In the genomic region with DNA sequence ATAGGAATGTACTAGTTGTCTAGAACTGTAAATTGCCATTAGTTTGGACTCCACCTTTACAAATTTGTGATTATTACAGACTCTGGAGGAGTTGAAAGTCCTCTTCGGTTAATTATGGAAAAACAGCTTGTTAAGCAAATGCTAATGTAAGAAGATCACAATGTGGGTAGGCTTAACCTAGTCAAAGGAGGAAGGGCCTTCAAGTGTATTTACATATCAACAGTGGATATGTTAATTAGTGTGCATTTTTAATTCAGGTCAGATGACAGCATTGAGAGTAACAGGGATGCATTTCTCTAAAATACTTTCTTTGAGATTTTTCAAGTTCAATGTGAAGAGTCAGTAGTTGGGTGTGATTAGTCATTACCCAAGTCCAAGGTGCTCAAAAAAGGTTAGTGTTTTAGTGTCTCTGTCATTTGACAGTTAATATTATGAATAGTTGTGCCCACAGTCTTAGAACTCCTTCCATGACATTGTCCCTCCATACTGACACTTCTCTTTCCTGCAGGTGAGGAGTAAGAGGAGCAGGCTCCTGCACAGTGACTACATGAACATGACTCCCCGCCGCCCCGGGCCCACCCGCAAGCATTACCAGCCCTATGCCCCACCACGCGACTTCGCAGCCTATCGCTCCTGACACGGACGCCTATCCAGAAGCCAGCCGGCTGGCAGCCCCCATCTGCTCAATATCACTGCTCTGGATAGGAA, we compare ENCODE assay signal across 20 cellular contexts. TPM values are rescaled to one million over a fixed set of nuclear protein-coding genes. Genes with fewer than 3 reads are reported as not detected.
DNase-seq lines count a peak whose midpoint lies in the region; ATAC-seq, FAIRE-seq and TF ChIP-seq lines count a peak whose summit lies in the region.
"Had no signal": no experiment of that assay in that cellular context is flagged by ENCODE, and none has a peak within 500 bp of the region (broad histone marks: within the 10 kb centered on the region; RNA-seq: fewer than 3 reads in every experiment).

No MANE protein-coding gene starts in this region.

- TF ChIP-seq CTCF in GM23338 (conservative IDR thresholded peaks at IDR 0.05; ENCODE audit: low read depth in 2 of 2) (no peak), kidney (IDR thresholded peaks at IDR 0.05; ENCODE audit: borderline replicate concordance, extremely low read depth, insufficient read depth) (no peak), transverse colon (IDR thresholded peaks at IDR 0.05) (no peak)

- POLR2A ChIA-PET in activated CD4-positive, alpha-beta T cell treated with anti-CD3 and anti-CD28 coated beads, Interleukin-2, amount 10 ng/mL, durations not matched to agents 7 days and 5 days (lab: Charles Lee) = no interaction called here

- peak; percentile 71 for ATAC-seq in GM23338
- peak; percentile 39 for ATAC-seq in activated T-helper 17 cell treated with anti-CD3 and anti-CD28 coated beads, Interleukin-2, amount 50 U/mL, for 72 hours (replicated peaks)
- ATAC-seq in HG02759 (IDR thresholded peaks at IDR 0.05; ENCODE audit: unreplicated experiment) = no peak
- no peak for ATAC-seq in HG03196 (IDR thresholded peaks at IDR 0.05; ENCODE audit: unreplicated experiment)
- ATAC-seq: left cardiac atrium had no signal

- TF ChIP-seq POLR2A in transverse colon (IDR thresholded peaks at IDR 0.05) = no peak

- H3K27me3 Mint-ChIP-seq in activated CD4-positive, alpha-beta T cell treated with anti-CD3 and anti-CD28 coated beads, Interleukin-2, amount 10 ng/mL, durations not matched to agents 7 days and 5 days = no peaks in the 10 kb centered on the region
- peaks cover 2% of the 10 kb centered on the region for H3K27me3 Mint-ChIP-seq in GM23338 (ENCODE audit: insufficient read depth, low read depth, poor library complexity)
- no peaks in the 10 kb centered on the region for H3K27me3 Mint-ChIP-seq in activated T-helper 17 cell treated with anti-CD3 and anti-CD28 coated beads, Interleukin-2, amount 50 U/mL, for 72 hours
- H3K27me3 Mint-ChIP-seq: dendritic cell treated with granulocyte-macrophage colony-stimulating factor and Interleukin-4, amounts not matched to agents 40 ng/mL and 50 ng/mL, for 4 days had no signal

- no peaks in the 10 kb centered on the region for H3K79me2 ChIP-seq in GM23338 (replicated peaks; ENCODE audit: insufficient read depth)

- DNase-seq in activated CD4-positive, alpha-beta T cell treated with anti-CD3 and anti-CD28 coated beads, Interleukin-2, amount 10 ng/mL, durations not matched to agents 7 days and 5 days = no peak
- DNase-seq in activated CD4-positive, alpha-beta T cell treated with anti-CD3 and anti-CD28 coated beads for 1 hour = no peak
- peak; percentile 46 for DNase-seq in GM23338 (ENCODE audit: low spot score)
- DNase-seq in kidney = peak; percentile 76
- DNase-seq in transverse colon = no peak
- DNase-seq: activated CD8-positive, alpha-beta memory T cell treated with anti-CD3 and anti-CD28 coated beads for 24 hours; C1 segment of cervical spinal cord; DND-41; foreskin fibroblast; left cardiac atrium; NCI-H1930; SK-N-SH had no signal

- peak overlapping the region; percentile 86 for H3K27ac Mint-ChIP-seq in activated CD4-positive, alpha-beta T cell treated with anti-CD3 and anti-CD28 coated beads, Interleukin-2, amount 10 ng/mL, durations not matched to agents 7 days and 5 days
- H3K27ac Mint-ChIP-seq in GM23338 = no peak overlapping the region; the same call in 1 of the 2 replicates
- peak overlapping the region; percentile 98 for H3K27ac Mint-ChIP-seq in activated T-helper 17 cell treated with anti-CD3 and anti-CD28 coated beads, Interleukin-2, amount 50 U/mL, for 72 hours
- H3K27ac Mint-ChIP-seq: dendritic cell treated with granulocyte-macrophage colony-stimulating factor and Interleukin-4, amounts not matched to agents 40 ng/mL and 50 ng/mL, for 4 days; type B pancreatic cell had no signal

- TF ChIP-seq EP300 in transverse colon (IDR thresholded peaks at IDR 0.05; ENCODE audit: low read depth) = no peak

- WGBS in transverse colon (ENCODE audit: low coverage in 1 of 2), 2 donors = 92 to 97% methylated on average over 1 to 12 of the region's 12 CpGs

- H3K9ac ChIP-seq in kidney (ENCODE audit: low read length in 2 of 2) = no peak overlapping the region
- H3K9ac ChIP-seq: SK-N-SH had no signal

- H3K4me1 ChIP-seq in GM23338 (ENCODE audit: insufficient read depth) (0 out of 2 replicates have a peak, but pooled peaks cover 3% of the 10 kb centered on the region), kidney (ENCODE audit: control insufficient read depth in 1 of 2, insufficient read depth in 1 of 2, low read depth in 1 of 2, low read length in 2 of 2) (no peaks in the 10 kb centered on the region), transverse colon (peaks cover 0 to 3% (median 0%) of the 10 kb centered on the region in 4 donors)
- H3K4me1 ChIP-seq: HAP-1 had no signal

- CTCF ChIA-PET in activated CD4-positive, alpha-beta T cell treated with anti-CD3 and anti-CD28 coated beads, Interleukin-2, amount 10 ng/mL, durations not matched to agents 7 days and 5 days (lab: Charles Lee) = interaction anchor here (1.0 to 5.1 kb wide), 2 partner anchors 15 to 81 kb away, joined by 3 to 52 read pairs; no protein-coding TSS in a partner anchor

- peaks cover 99% of the 10 kb centered on the region for H3K36me3 Mint-ChIP-seq in activated CD4-positive, alpha-beta T cell treated with anti-CD3 and anti-CD28 coated beads, Interleukin-2, amount 10 ng/mL, durations not matched to agents 7 days and 5 days (ENCODE audit: low read depth)
- no peaks in the 10 kb centered on the region for H3K36me3 Mint-ChIP-seq in GM23338 (ENCODE audit: low read depth)
- peaks cover 100% of the 10 kb centered on the region for H3K36me3 Mint-ChIP-seq in activated T-helper 17 cell treated with anti-CD3 and anti-CD28 coated beads, Interleukin-2, amount 50 U/mL, for 72 hours (ENCODE audit: low read depth)
- H3K36me3 Mint-ChIP-seq: type B pancreatic cell had no signal

- H3K4me3 ChIP-seq in GM23338 (no peak overlapping the region), kidney (ENCODE audit: low read length in 2 of 2) (no peak overlapping the region), transverse colon (no peak overlapping the region)
- H3K4me3 ChIP-seq: HAP-1 had no signal

- H3F3A ChIP-seq in GM23338 (replicated peaks; ENCODE audit: low read depth) = no peaks in the 10 kb centered on the region

- intact Hi-C loops in kidney (cut with DNase I) = no loop called here
- intact Hi-C loops in transverse colon (cut with DNase I; ENCODE audit: low total_unique reads) = no loop called here

- H3K4me1 Mint-ChIP-seq in activated CD4-positive, alpha-beta T cell treated with anti-CD3 and anti-CD28 coated beads, Interleukin-2, amount 10 ng/mL, durations not matched to agents 7 days and 5 days = peaks cover 99% of the 10 kb centered on the region
- peaks cover 16% of the 10 kb centered on the region for H3K4me1 Mint-ChIP-seq in GM23338
- peaks cover 76% of the 10 kb centered on the region for H3K4me1 Mint-ChIP-seq in activated T-helper 17 cell treated with anti-CD3 and anti-CD28 coated beads, Interleukin-2, amount 50 U/mL, for 72 hours

- H3K9me3 ChIP-seq in kidney (ENCODE audit: control insufficient read depth in 1 of 2, low read length in 2 of 2) (no peaks in the 10 kb centered on the region), transverse colon (no peaks in the 10 kb centered on the region)
- H3K9me3 ChIP-seq: HAP-1, SK-N-SH had no signal

- H3K27me3 ChIP-seq in GM23338 (ENCODE audit: insufficient read depth) = no peaks in the 10 kb centered on the region
- no peaks in the 10 kb centered on the region for H3K27me3 ChIP-seq in transverse colon

- peaks cover 21% of the 10 kb centered on the region for H3K9me2 ChIP-seq in GM23338 (ENCODE audit: insufficient read depth)
- H3K9me2 ChIP-seq: SK-N-SH had no signal

- no peak for FAIRE-seq in kidney (lab: Jason Lieb, UNC)
- FAIRE-seq: RCC 7860 had no signal

- H4K20me1 ChIP-seq in GM23338 (replicated peaks; ENCODE audit: insufficient read depth) = no peaks in the 10 kb centered on the region

- H3K36me3 ChIP-seq in GM23338 (ENCODE audit: insufficient read depth) (no peaks in the 10 kb centered on the region), kidney (ENCODE audit: control insufficient read depth in 1 of 2, insufficient read depth in 2 of 2, low read length in 2 of 2) (no peaks in the 10 kb centered on the region), transverse colon (no peaks in the 10 kb centered on the region)
- H3K36me3 ChIP-seq: HAP-1 had no signal

- no peak overlapping the region for H2AFZ ChIP-seq in GM23338

- H3K9me3 Mint-ChIP-seq in activated CD4-positive, alpha-beta T cell treated with anti-CD3 and anti-CD28 coated beads, Interleukin-2, amount 10 ng/mL, durations not matched to agents 7 days and 5 days = peaks cover 20% of the 10 kb centered on the region
- H3K9me3 Mint-ChIP-seq in GM23338 = no peaks in the 10 kb centered on the region
- H3K9me3 Mint-ChIP-seq in activated T-helper 17 cell treated with anti-CD3 and anti-CD28 coated beads, Interleukin-2, amount 50 U/mL, for 72 hours = peaks cover 5% of the 10 kb centered on the region
- H3K9me3 Mint-ChIP-seq: dendritic cell treated with granulocyte-macrophage colony-stimulating factor and Interleukin-4, amounts not matched to agents 40 ng/mL and 50 ng/mL, for 4 days; neural crest cell; type B pancreatic cell had no signal

- 0 out of 2 replicates have a peak overlapping the region, but pooled peaks have one; percentile 5 for H3K4me2 ChIP-seq in GM23338
- H3K4me2 ChIP-seq: SK-N-SH had no signal

- in situ Hi-C loops in transverse colon (cut with MboI; ENCODE audit: low pct_ligation_motif_present in 1 of 4, low pct_unique_long_range_greater_than_20kb in 1 of 4, low sequenced_read_pairs in 3 of 4) = no loop called here

- H3K27ac ChIP-seq in GM23338 (ENCODE audit: low read depth) (no peak overlapping the region), kidney (ENCODE audit: low read depth in 2 of 2, low read length in 2 of 2) (no peak overlapping the region), transverse colon (no peak overlapping the region)

- no peak overlapping the region for H3K4me3 Mint-ChIP-seq in activated CD4-positive, alpha-beta T cell treated with anti-CD3 and anti-CD28 coated beads, Interleukin-2, amount 10 ng/mL, durations not matched to agents 7 days and 5 days
- no peak overlapping the region for H3K4me3 Mint-ChIP-seq in GM23338
- H3K4me3 Mint-ChIP-seq in activated T-helper 17 cell treated with anti-CD3 and anti-CD28 coated beads, Interleukin-2, amount 50 U/mL, for 72 hours = peak overlapping the region; percentile 70
- H3K4me3 Mint-ChIP-seq: dendritic cell treated with granulocyte-macrophage colony-stimulating factor and Interleukin-4, amounts not matched to agents 40 ng/mL and 50 ng/mL, for 4 days; neural crest cell; type B pancreatic cell had no signal

TF ChIP-seq in GM23338, 12 proteins besides CTCF, POLR2A, EP300 and RAD21 (continues in another document):
- no peak for TF ChIP-seq EZH2phosphoT487 (IDR thresholded peaks at IDR 0.05; ENCODE audit: unreplicated experiment)

RNA-seq across cellular contexts. Expression of a gene that starts 28.0 kb away (rescaled TPM):
- total RNA-seq in activated CD4-positive, alpha-beta T cell treated with anti-CD3 and anti-CD28 coated beads, Interleukin-2, amount 10 ng/mL, durations not matched to agents 7 days and 5 days = 100 to 1,000 TPM; 151 to 163 TPM
- not detected in 2 replicates for total RNA-seq in GM23338 (2014; rRNA removed; shearing (Covaris generic))
- polyA plus RNA-seq in GM23338 (2016; fragmentation: Nextera tagmentation; extraction: Ambion mirVana) (not detected in 2 replicates), kidney (ENCODE audit: insufficient read depth, low read depth, low replicate concordance) (0.37 TPM)
- 100 to 1,000 TPM; 242 to 382 TPM for total RNA-seq in activated T-helper 17 cell treated with anti-CD3 and anti-CD28 coated beads, Interleukin-2, amount 50 U/mL, for 72 hours
- total RNA-seq in kidney (4.7 TPM), transverse colon (1 to 10 TPM in 2 of 4 donors, under 1 TPM in 1, not detected in 1; 0.68 to 2.4 (median 1.5) TPM)
- total RNA-seq: neural crest cell had no signal

Comparison
In these comparisons a context has a peak if more than half of its experiments do, and no peak if none do; other contexts are left out.
1. DNase-seq: peak in GM23338 (single experiment) and kidney (single experiment); none in activated CD4-positive, alpha-beta T cell treated with anti-CD3 and anti-CD28 coated beads, Interleukin-2, amount 10 ng/mL, durations not matched to agents 7 days and 5 days (single experiment), activated CD4-positive, alpha-beta T cell treated with anti-CD3 and anti-CD28 coated beads for 1 hour (single experiment) and transverse colon (single experiment).
2. ATAC-seq: peak in GM23338 (single experiment) and activated T-helper 17 cell treated with anti-CD3 and anti-CD28 coated beads, Interleukin-2, amount 50 U/mL, for 72 hours (single experiment); none in HG02759 (single experiment) and HG03196 (single experiment).
3. RNA of a gene that starts 28.0 kb away (total RNA-seq): 242 to 382 TPM in activated T-helper 17 cell treated with anti-CD3 and anti-CD28 coated beads, Interleukin-2, amount 50 U/mL, for 72 hours and 151 to 163 TPM in activated CD4-positive, alpha-beta T cell treated with anti-CD3 and anti-CD28 coated beads, Interleukin-2, amount 10 ng/mL, durations not matched to agents 7 days and 5 days; 4.7 TPM in kidney (single experiment), 0.68 to 2.4 TPM in transverse colon and not detected in GM23338; every median in the first group is over 10 times any median in the second.